Comparison of ENCODE assay signal across 20 cellular contexts in the genomic region with DNA sequence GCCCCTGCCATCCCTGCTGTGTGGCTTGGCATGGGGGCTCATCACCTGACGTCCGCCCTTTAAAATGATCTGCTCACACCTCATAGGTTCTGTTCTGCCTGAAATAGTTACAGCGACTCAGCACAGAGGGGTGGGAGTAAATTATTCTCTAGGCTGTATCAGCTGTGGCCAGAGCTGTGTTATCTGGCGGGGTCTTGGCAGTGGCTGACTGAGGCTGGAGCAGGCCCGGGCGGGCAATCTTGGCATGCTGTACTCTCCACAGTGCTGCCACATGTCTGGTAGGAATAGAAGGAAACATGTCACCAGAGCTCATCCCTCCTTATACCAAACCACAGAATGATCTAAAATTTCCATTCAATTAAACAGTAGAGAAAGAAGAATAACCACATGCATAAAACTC.
"Had no signal": no experiment of that assay in that cellular context is flagged by ENCODE, and none has a peak within 500 bp of the region (broad histone marks: within the 10 kb centered on the region; RNA-seq: fewer than 3 reads in every experiment).

No MANE protein-coding gene starts in this region.

- ATAC-seq: activated CD8-positive, alpha-beta T cell treated with anti-CD3 and anti-CD28 coated beads for 36 hours; activated naive CD8-positive, alpha-beta T cell treated with anti-CD3 and anti-CD28 coated beads, Interleukin-2, amount 50 U/mL, for 24 hours; effector memory CD8-positive, alpha-beta T cell; left colon; natural killer cell treated with Interleukin-12 subunit alpha and Interleukin-12 subunit beta and Interleukin-15 and Interleukin-18, amount 100 ng/mL, for 72 hours; T-cell had no signal

- H3K27ac Mint-ChIP-seq: activated B cell treated with CpG ODN at 0.5 μM for 24 hours; activated CD8-positive, alpha-beta T cell treated with anti-CD3 and anti-CD28 coated beads for 36 hours; activated naive CD4-positive, alpha-beta T cell treated with anti-CD3 and anti-CD28 coated beads, Interleukin-2, amount 10 ng/mL, durations not matched to agents 7 days and 5 days; activated naive CD8-positive, alpha-beta T cell treated with anti-CD3 and anti-CD28 coated beads, Interleukin-2, amount 50 U/mL, for 24 hours; activated T-cell treated with anti-CD3 and anti-CD28 coated beads, Interleukin-2, amount 50 U/mL, for 24 hours; activated T-helper 2 cell treated with anti-CD3 and anti-CD28 coated beads, Interferon-gamma antibody, Interleukin-2, Interleukin-4, amounts not matched to agents 10 μg/mL and 5 μg/mL and 100 μg/mL, durations not matched to agents 14 hours and 24 hours and 36 hours; effector memory CD8-positive, alpha-beta T cell; mesothelial cell of epicardium; natural killer cell treated with Interleukin-12 subunit alpha and Interleukin-12 subunit beta and Interleukin-15 and Interleukin-18, amount 100 ng/mL, for 72 hours; T-cell had no signal

- H3K4me3 ChIP-seq: breast epithelium, thyroid gland had no signal

- H3K27ac ChIP-seq: neutrophil, thyroid gland had no signal

- H3K27me3 ChIP-seq: breast epithelium, neutrophil, thyroid gland had no signal

- DNase-seq: activated B cell treated with CpG ODN at 0.5 μM for 24 hours; activated CD4-positive, alpha-beta T cell treated with anti-CD3 and anti-CD28 coated beads for 48 hours; activated CD8-positive, alpha-beta T cell treated with anti-CD3 and anti-CD28 coated beads for 36 hours; activated naive CD4-positive, alpha-beta T cell treated with anti-CD3 and anti-CD28 coated beads, Interleukin-2, amount 10 ng/mL, durations not matched to agents 7 days and 5 days; activated naive CD8-positive, alpha-beta T cell treated with anti-CD3 and anti-CD28 coated beads, Interleukin-2, amount 50 U/mL, for 24 hours; activated T-cell treated with anti-CD3 and anti-CD28 coated beads, Interleukin-2, amount 50 U/mL, for 24 hours; dermis blood vessel endothelial cell; effector memory CD8-positive, alpha-beta T cell; hippocampal formation; left colon; stimulated activated CD8-positive, alpha-beta memory T cell treated with anti-CD3 and anti-CD28 coated beads, Interleukin-4, amount 100 ng/mL, for 48 hours; stimulated activated naive CD4-positive, alpha-beta T cell; T-cell; T-helper 9 cell; thyroid gland had no signal

- H3K9me3 ChIP-seq: breast epithelium, neutrophil, thyroid gland had no signal

- H3K4me1 Mint-ChIP-seq: activated B cell treated with CpG ODN at 0.5 μM for 24 hours; activated naive CD4-positive, alpha-beta T cell treated with anti-CD3 and anti-CD28 coated beads, Interleukin-2, amount 10 ng/mL, durations not matched to agents 7 days and 5 days; activated naive CD8-positive, alpha-beta T cell treated with anti-CD3 and anti-CD28 coated beads, Interleukin-2, amount 50 U/mL, for 24 hours; mesothelial cell of epicardium; T-cell had no signal

- H3K9me3 Mint-ChIP-seq: activated B cell treated with CpG ODN at 0.5 μM for 24 hours; activated CD8-positive, alpha-beta T cell treated with anti-CD3 and anti-CD28 coated beads for 36 hours; activated naive CD4-positive, alpha-beta T cell treated with anti-CD3 and anti-CD28 coated beads, Interleukin-2, amount 10 ng/mL, durations not matched to agents 7 days and 5 days; activated naive CD8-positive, alpha-beta T cell treated with anti-CD3 and anti-CD28 coated beads, Interleukin-2, amount 50 U/mL, for 24 hours; activated T-cell treated with anti-CD3 and anti-CD28 coated beads, Interleukin-2, amount 50 U/mL, for 24 hours; activated T-helper 2 cell treated with anti-CD3 and anti-CD28 coated beads, Interferon-gamma antibody, Interleukin-2, Interleukin-4, amounts not matched to agents 10 μg/mL and 5 μg/mL and 100 μg/mL, durations not matched to agents 14 hours and 24 hours and 36 hours; mesothelial cell of epicardium; natural killer cell treated with Interleukin-12 subunit alpha and Interleukin-12 subunit beta and Interleukin-15 and Interleukin-18, amount 100 ng/mL, for 72 hours; T-cell had no signal

- H3K36me3 Mint-ChIP-seq: activated naive CD4-positive, alpha-beta T cell treated with anti-CD3 and anti-CD28 coated beads, Interleukin-2, amount 10 ng/mL, durations not matched to agents 7 days and 5 days; mesothelial cell of epicardium; natural killer cell treated with Interleukin-12 subunit alpha and Interleukin-12 subunit beta and Interleukin-15 and Interleukin-18, amount 100 ng/mL, for 72 hours; T-cell had no signal

- H3K36me3 ChIP-seq: breast epithelium, neutrophil, thyroid gland had no signal

- H3K27me3 Mint-ChIP-seq: activated B cell treated with CpG ODN at 0.5 μM for 24 hours; activated CD8-positive, alpha-beta T cell treated with anti-CD3 and anti-CD28 coated beads for 36 hours; activated naive CD4-positive, alpha-beta T cell treated with anti-CD3 and anti-CD28 coated beads, Interleukin-2, amount 10 ng/mL, durations not matched to agents 7 days and 5 days; activated naive CD8-positive, alpha-beta T cell treated with anti-CD3 and anti-CD28 coated beads, Interleukin-2, amount 50 U/mL, for 24 hours had no signal

- H3K4me3 Mint-ChIP-seq: activated B cell treated with CpG ODN at 0.5 μM for 24 hours; activated CD8-positive, alpha-beta T cell treated with anti-CD3 and anti-CD28 coated beads for 36 hours; activated naive CD4-positive, alpha-beta T cell treated with anti-CD3 and anti-CD28 coated beads, Interleukin-2, amount 10 ng/mL, durations not matched to agents 7 days and 5 days; activated naive CD8-positive, alpha-beta T cell treated with anti-CD3 and anti-CD28 coated beads, Interleukin-2, amount 50 U/mL, for 24 hours; activated T-cell treated with anti-CD3 and anti-CD28 coated beads, Interleukin-2, amount 50 U/mL, for 24 hours; effector memory CD8-positive, alpha-beta T cell; mesothelial cell of epicardium; natural killer cell treated with Interleukin-12 subunit alpha and Interleukin-12 subunit beta and Interleukin-15 and Interleukin-18, amount 100 ng/mL, for 72 hours; T-cell had no signal

- H3K4me1 ChIP-seq: breast epithelium, thyroid gland had no signal
